ENCODE assay signal across 34 cellular contexts in genomic region chr2:83665154-83665553, GRCh38.
"Had no signal": no experiment of that assay in that cellular context is flagged by ENCODE, and none has a peak within 500 bp of the region (broad histone marks: within the 10 kb centered on the region; RNA-seq: fewer than 3 reads in every experiment).

No MANE protein-coding gene starts in this region.

- H3K4me1 Mint-ChIP-seq: activated CD4-positive, alpha-beta memory T cell treated with anti-CD3 and anti-CD28 coated beads, Interleukin-2, amount 10 ng/mL, durations not matched to agents 7 days and 5 days; activated CD4-positive, alpha-beta T cell treated with anti-CD3 and anti-CD28 coated beads, Interleukin-2, amount 10 ng/mL, durations not matched to agents 7 days and 5 days; activated naive CD4-positive, alpha-beta T cell treated with anti-CD3 and anti-CD28 coated beads, Interleukin-2, amount 50 U/mL, for 24 hours; activated naive CD8-positive, alpha-beta T cell treated with anti-CD3 and anti-CD28 coated beads for 36 hours; activated naive CD8-positive, alpha-beta T cell treated with anti-CD3 and anti-CD28 coated beads, Interleukin-2, amount 50 U/mL, for 24 hours; WTC11 had no signal

- H3K9me3 Mint-ChIP-seq: activated CD4-positive, alpha-beta T cell treated with anti-CD3 and anti-CD28 coated beads, Interleukin-2, amount 10 ng/mL, durations not matched to agents 7 days and 5 days; activated naive CD4-positive, alpha-beta T cell treated with anti-CD3 and anti-CD28 coated beads, Interleukin-2, amount 50 U/mL, for 24 hours; activated naive CD8-positive, alpha-beta T cell treated with anti-CD3 and anti-CD28 coated beads for 36 hours; WTC11 had no signal

- ATAC-seq: activated naive CD8-positive, alpha-beta T cell treated with anti-CD3 and anti-CD28 coated beads, Interleukin-2, amount 50 U/mL, for 24 hours; activated T-cell treated with anti-CD3 and anti-CD28 coated beads, Interleukin-2, amount 50 U/mL, for 72 hours; body of pancreas; gastroesophageal sphincter; heart right ventricle; WTC11 had no signal

- H3K36me3 Mint-ChIP-seq: activated naive CD4-positive, alpha-beta T cell treated with anti-CD3 and anti-CD28 coated beads, Interleukin-2, amount 50 U/mL, for 24 hours; activated naive CD8-positive, alpha-beta T cell treated with anti-CD3 and anti-CD28 coated beads for 36 hours; WTC11 had no signal

- H3K36me3 ChIP-seq: adrenal gland, cardiac muscle cell, colonic mucosa, esophagus squamous epithelium, gastroesophageal sphincter, heart right ventricle had no signal

- DNase-seq: activated CD4-positive, alpha-beta memory T cell treated with anti-CD3 and anti-CD28 coated beads, Interleukin-2, amount 10 ng/mL, durations not matched to agents 7 days and 5 days; activated CD4-positive, alpha-beta T cell treated with anti-CD3 and anti-CD28 coated beads for 1 hour; activated CD4-positive, alpha-beta T cell treated with anti-CD3 and anti-CD28 coated beads for 4 hours; activated CD4-positive, alpha-beta T cell treated with anti-CD3 and anti-CD28 coated beads, Interleukin-2, amount 10 ng/mL, durations not matched to agents 7 days and 5 days; activated CD4-positive, alpha-beta T cell treated with anti-CD3 and anti-CD28 coated beads, Interleukin-2, amount 50 U/mL, for 4 hours; activated CD8-positive, alpha-beta memory T cell treated with anti-CD3 and anti-CD28 coated beads, Interleukin-2, amount 50 U/mL, for 48 hours; activated effector memory CD4-positive, alpha-beta T cell treated with Interleukin-2 at 50 U/mL for 16 hours; activated gamma-delta T cell treated with Interleukin-2 at 50 U/mL for 16 hours; activated naive CD4-positive, alpha-beta T cell treated with Interleukin-2 at 50 U/mL for 16 hours; activated naive CD8-positive, alpha-beta T cell treated with anti-CD3 and anti-CD28 coated beads for 36 hours; activated naive CD8-positive, alpha-beta T cell treated with anti-CD3 and anti-CD28 coated beads, Interleukin-2, amount 50 U/mL, for 24 hours; activated T-cell treated with anti-CD3 and anti-CD28 coated beads for 4 hours; activated T-cell treated with anti-CD3 and anti-CD28 coated beads, Interleukin-2, amount 50 U/mL, for 24 hours; activated T-cell treated with anti-CD3 and anti-CD28 coated beads, Interleukin-2, amount 50 U/mL, for 72 hours; adrenal gland; amygdala; aorta; body of pancreas; central memory CD4-positive, alpha-beta T cell; cerebellar nuclear complex; colonic mucosa; effector CD8-positive, alpha-beta T cell; esophagus squamous epithelium; foreskin melanocyte; heart right ventricle; T-helper 2 cell had no signal

- H3K9me3 ChIP-seq: adrenal gland, body of pancreas, colonic mucosa, esophagus squamous epithelium, gastroesophageal sphincter, heart right ventricle had no signal

- H3K4me3 ChIP-seq: adrenal gland, body of pancreas, cardiac muscle cell, colonic mucosa, esophagus squamous epithelium, gastroesophageal sphincter, heart right ventricle, hepatocyte had no signal

- H3K4me1 ChIP-seq: adrenal gland, body of pancreas, colonic mucosa, esophagus squamous epithelium, gastroesophageal sphincter, heart right ventricle had no signal

- H3K27me3 Mint-ChIP-seq: activated CD4-positive, alpha-beta memory T cell treated with anti-CD3 and anti-CD28 coated beads, Interleukin-2, amount 10 ng/mL, durations not matched to agents 7 days and 5 days; activated CD4-positive, alpha-beta T cell treated with anti-CD3 and anti-CD28 coated beads, Interleukin-2, amount 10 ng/mL, durations not matched to agents 7 days and 5 days; activated naive CD4-positive, alpha-beta T cell treated with anti-CD3 and anti-CD28 coated beads, Interleukin-2, amount 50 U/mL, for 24 hours; activated naive CD8-positive, alpha-beta T cell treated with anti-CD3 and anti-CD28 coated beads for 36 hours; activated naive CD8-positive, alpha-beta T cell treated with anti-CD3 and anti-CD28 coated beads, Interleukin-2, amount 50 U/mL, for 24 hours; activated T-cell treated with anti-CD3 and anti-CD28 coated beads, Interleukin-2, amount 50 U/mL, for 24 hours had no signal

- H2AFZ ChIP-seq: hepatocyte had no signal

- FAIRE-seq: endometrium, TTC549 had no signal

- H3K27ac Mint-ChIP-seq: activated CD4-positive, alpha-beta memory T cell treated with anti-CD3 and anti-CD28 coated beads, Interleukin-2, amount 10 ng/mL, durations not matched to agents 7 days and 5 days; activated CD4-positive, alpha-beta T cell treated with anti-CD3 and anti-CD28 coated beads, Interleukin-2, amount 10 ng/mL, durations not matched to agents 7 days and 5 days; activated naive CD4-positive, alpha-beta T cell treated with anti-CD3 and anti-CD28 coated beads, Interleukin-2, amount 50 U/mL, for 24 hours; activated naive CD8-positive, alpha-beta T cell treated with anti-CD3 and anti-CD28 coated beads for 36 hours; activated naive CD8-positive, alpha-beta T cell treated with anti-CD3 and anti-CD28 coated beads, Interleukin-2, amount 50 U/mL, for 24 hours; activated T-cell treated with anti-CD3 and anti-CD28 coated beads, Interleukin-2, amount 50 U/mL, for 24 hours; activated T-cell treated with anti-CD3 and anti-CD28 coated beads, Interleukin-2, amount 50 U/mL, for 72 hours; WTC11 had no signal

- H3K79me2 ChIP-seq: hepatocyte had no signal

- H3K27me3 ChIP-seq: adrenal gland, body of pancreas, cardiac muscle cell, colonic mucosa, esophagus squamous epithelium, gastroesophageal sphincter, heart right ventricle, hepatocyte had no signal

- H3K4me2 ChIP-seq: hepatocyte had no signal

- H3K27ac ChIP-seq: adrenal gland, body of pancreas, cardiac muscle cell, colonic mucosa, esophagus squamous epithelium, gastroesophageal sphincter, heart right ventricle, hepatocyte, VCaP had no signal

- H3K4me3 Mint-ChIP-seq: activated CD4-positive, alpha-beta memory T cell treated with anti-CD3 and anti-CD28 coated beads, Interleukin-2, amount 10 ng/mL, durations not matched to agents 7 days and 5 days; activated CD4-positive, alpha-beta T cell treated with anti-CD3 and anti-CD28 coated beads, Interleukin-2, amount 10 ng/mL, durations not matched to agents 7 days and 5 days; activated naive CD4-positive, alpha-beta T cell treated with anti-CD3 and anti-CD28 coated beads, Interleukin-2, amount 50 U/mL, for 24 hours; activated naive CD8-positive, alpha-beta T cell treated with anti-CD3 and anti-CD28 coated beads for 36 hours; activated naive CD8-positive, alpha-beta T cell treated with anti-CD3 and anti-CD28 coated beads, Interleukin-2, amount 50 U/mL, for 24 hours; activated T-cell treated with anti-CD3 and anti-CD28 coated beads, Interleukin-2, amount 50 U/mL, for 24 hours; activated T-cell treated with anti-CD3 and anti-CD28 coated beads, Interleukin-2, amount 50 U/mL, for 72 hours; WTC11 had no signal
